14 cellular contexts compared by ENCODE assay signal in genomic region chr6:135251416-135251815, GRCh38.
DNase-seq lines count a peak whose midpoint lies in the region; ATAC-seq and TF ChIP-seq lines count a peak whose summit lies in the region.
"Had no signal": no experiment of that assay in that cellular context is flagged by ENCODE, and none has a peak within 500 bp of the region (broad histone marks: within the 10 kb centered on the region; RNA-seq: fewer than 3 reads in every experiment).

No MANE protein-coding gene starts in this region.

- H3K36me3 ChIP-seq in mucosa of descending colon (ENCODE audit: low read depth) (no peaks in the 10 kb centered on the region), mesenchymal stem cell (ENCODE audit: control insufficient read depth in 1 of 2, insufficient read depth in 2 of 2, low read depth in 1 of 2, low read length in 2 of 2) (no peaks in the 10 kb centered on the region)

- WGBS in mesenchymal stem cell = 79% methylated on average over 4 of the region's 4 CpGs

- H3K4me3 ChIP-seq in mucosa of descending colon = no peak overlapping the region
- no peak overlapping the region for H3K4me3 ChIP-seq in mesenchymal stem cell (ENCODE audit: insufficient read depth in 1 of 2, low read depth in 1 of 2, low read length in 2 of 2)
- H3K4me3 ChIP-seq: psoas muscle had no signal

- H2BK15ac ChIP-seq in mesenchymal stem cell (ENCODE audit: low read depth, poor library complexity, severe bottlenecking) = no peak overlapping the region

- H3K9me3 ChIP-seq in mucosa of descending colon (no peaks in the 10 kb centered on the region), mesenchymal stem cell (ENCODE audit: control insufficient read depth, low read length) (no peaks in the 10 kb centered on the region)
- H3K9me3 ChIP-seq: psoas muscle had no signal

- H3K18ac ChIP-seq in mesenchymal stem cell (ENCODE audit: low read depth in 1 of 2, low read length in 2 of 2) = peak overlapping the region in 1 of 2 experiments; percentile 18

- ATAC-seq in mucosa of descending colon = peak; percentile 86
- no peak for ATAC-seq in HG02763 (IDR thresholded peaks at IDR 0.05; ENCODE audit: unreplicated experiment)
- ATAC-seq in GM21381 (IDR thresholded peaks at IDR 0.05; ENCODE audit: unreplicated experiment) = no peak
- ATAC-seq: psoas muscle, T-helper 17 cell had no signal

- DNase-seq in ELF-1 (ENCODE audit: low read depth, low spot score) = peak; percentile 26
- peak; percentile 96 for DNase-seq in NCI-H146 treated with DMSO at 0.1 percent for 48 hours (lab: John Stamatoyannopoulos, UW; ENCODE audit: unreplicated experiment)
- peak; percentile 59 to 82 (median 66) for DNase-seq in mucosa of descending colon
- no peak for DNase-seq in AG08395 (ENCODE audit: low spot score)
- no peak for DNase-seq in mesenchymal stem cell
- DNase-seq: activated naive CD4-positive, alpha-beta T cell treated with anti-CD3 and anti-CD28 coated beads, Interleukin-2, amount 50 U/mL, for 16 hours; caudate nucleus; midbrain; psoas muscle; stimulated activated CD4-positive, alpha-beta T cell treated with anti-CD3 and anti-CD28 coated beads, Interleukin-2, amount 100 ng/mL, for 24 hours; T-helper 17 cell had no signal

- H3K4me1 ChIP-seq in mucosa of descending colon (ENCODE audit: low read depth) = peaks cover 32% of the 10 kb centered on the region
- H3K4me1 ChIP-seq in mesenchymal stem cell (ENCODE audit: control insufficient read depth, insufficient read depth, low read depth, low read length) = no peaks in the 10 kb centered on the region
- H3K4me1 ChIP-seq: psoas muscle had no signal

- no peak overlapping the region for H2BK5ac ChIP-seq in mesenchymal stem cell (ENCODE audit: low read depth, low read length, poor library complexity, severe bottlenecking)

- H2AFZ ChIP-seq in mesenchymal stem cell (ENCODE audit: low read depth, low read length) = no peak overlapping the region

- no peak overlapping the region for H2AK5ac ChIP-seq in mesenchymal stem cell (ENCODE audit: low read length, severe bottlenecking)

- peak overlapping the region; percentile 54 for H3K27ac ChIP-seq in VCaP
- H3K27ac ChIP-seq in mesenchymal stem cell (ENCODE audit: low read length, poor library complexity, severe bottlenecking) = no peak overlapping the region
- H3K27ac ChIP-seq: psoas muscle had no signal

- no peak overlapping the region for H3K14ac ChIP-seq in mesenchymal stem cell (ENCODE audit: low read length in 2 of 2)

- intact Hi-C loops in mucosa of descending colon (cut with DNase I, micrococcal nuclease) = no loop called here

- no peak for TF ChIP-seq CTCF in VCaP (conservative IDR thresholded peaks at IDR 0.05)
- TF ChIP-seq CTCF in mucosa of descending colon (IDR thresholded peaks at IDR 0.05) = no peak

- H3K23ac ChIP-seq in mesenchymal stem cell (ENCODE audit: low read length in 2 of 2) = no peak overlapping the region

- H4K8ac ChIP-seq in mesenchymal stem cell (ENCODE audit: low read length) = no peak overlapping the region

- H3K4ac ChIP-seq in mesenchymal stem cell (ENCODE audit: low read depth in 1 of 2, low read length in 2 of 2) = no peak overlapping the region

- H2BK120ac ChIP-seq in mesenchymal stem cell (ENCODE audit: low read depth, low read length) = no peak overlapping the region

- no peaks in the 10 kb centered on the region for H3K27me3 ChIP-seq in mesenchymal stem cell (ENCODE audit: control insufficient read depth in 1 of 2, insufficient read depth in 1 of 2, low read length in 2 of 2)

- no peak overlapping the region for H2BK12ac ChIP-seq in mesenchymal stem cell (ENCODE audit: low read length in 2 of 2)

- H4K91ac ChIP-seq in mesenchymal stem cell (ENCODE audit: low read length) = no peak overlapping the region

- H3K79me1 ChIP-seq in mesenchymal stem cell (replicated peaks; ENCODE audit: low read length, poor library complexity, severe bottlenecking) = no peaks in the 10 kb centered on the region

- no peak overlapping the region for H3K4me2 ChIP-seq in mesenchymal stem cell (ENCODE audit: low read length, poor library complexity, severe bottlenecking)

- H3K9ac ChIP-seq in mesenchymal stem cell (ENCODE audit: low read length) = no peak overlapping the region

Comparison
In these comparisons a context has a peak if more than half of its experiments do, and no peak if none do; other contexts are left out.
1. DNase-seq: peak in ELF-1 (single experiment), NCI-H146 treated with DMSO at 0.1 percent for 48 hours (single experiment) and mucosa of descending colon (3 of 3); none in AG08395 (single experiment) and mesenchymal stem cell (single experiment).